Comparison of ENCODE assay signal across 21 cellular contexts in genomic region chr19:16035601-16036297, GRCh38.
"Had no signal": no experiment of that assay in that cellular context is flagged by ENCODE, and none has a peak within 500 bp of the region (broad histone marks: within the 10 kb centered on the region; RNA-seq: fewer than 3 reads in every experiment).

No MANE protein-coding gene starts in this region.

- H3K36me3 Mint-ChIP-seq: immature natural killer cell, naive B cell, type B pancreatic cell had no signal

- ATAC-seq: heart right ventricle, left cardiac atrium, pancreas, right lobe of liver had no signal

- H3K27me3 ChIP-seq: pancreas, right lobe of liver had no signal

- H3K9me3 ChIP-seq: heart right ventricle, left ventricle myocardium inferior, pancreas, prostate gland, right lobe of liver had no signal

- H3K27ac Mint-ChIP-seq: immature natural killer cell, naive B cell, type B pancreatic cell had no signal

- FAIRE-seq: endometrium, frontal cortex, keratinocyte, pancreas, urothelium cell line had no signal

- DNase-seq: central memory CD4-positive, alpha-beta T cell; cortex of kidney; effector CD8-positive, alpha-beta T cell; heart right ventricle; immature natural killer cell; left cardiac atrium; left ventricle myocardium inferior; mesenchymal stem cell; naive B cell; retina; right lobe of liver; stimulated activated naive CD4-positive, alpha-beta T cell treated with Interleukin-2 at 50 U/mL for 16 hours had no signal

- H3K4me3 ChIP-seq: dorsolateral prefrontal cortex, heart right ventricle, left ventricle myocardium inferior, lung, pancreas, prostate gland, right lobe of liver had no signal

- H3K4me1 ChIP-seq: left ventricle myocardium inferior, pancreas, prostate gland, right lobe of liver had no signal

- H3K27ac ChIP-seq: dorsolateral prefrontal cortex, heart right ventricle, left ventricle myocardium inferior, pancreas, prostate gland, right lobe of liver had no signal

- H3K36me3 ChIP-seq: heart right ventricle, left ventricle myocardium inferior, pancreas, prostate gland, right lobe of liver had no signal

- H3K4me1 Mint-ChIP-seq: naive B cell had no signal

- H3K4me3 Mint-ChIP-seq: immature natural killer cell, naive B cell, type B pancreatic cell had no signal

- H3K9me3 Mint-ChIP-seq: immature natural killer cell, naive B cell, type B pancreatic cell had no signal

- H3K27me3 Mint-ChIP-seq: naive B cell, type B pancreatic cell had no signal
